Comparison of ENCODE assay signal across 1 cellular context in the genomic region with DNA sequence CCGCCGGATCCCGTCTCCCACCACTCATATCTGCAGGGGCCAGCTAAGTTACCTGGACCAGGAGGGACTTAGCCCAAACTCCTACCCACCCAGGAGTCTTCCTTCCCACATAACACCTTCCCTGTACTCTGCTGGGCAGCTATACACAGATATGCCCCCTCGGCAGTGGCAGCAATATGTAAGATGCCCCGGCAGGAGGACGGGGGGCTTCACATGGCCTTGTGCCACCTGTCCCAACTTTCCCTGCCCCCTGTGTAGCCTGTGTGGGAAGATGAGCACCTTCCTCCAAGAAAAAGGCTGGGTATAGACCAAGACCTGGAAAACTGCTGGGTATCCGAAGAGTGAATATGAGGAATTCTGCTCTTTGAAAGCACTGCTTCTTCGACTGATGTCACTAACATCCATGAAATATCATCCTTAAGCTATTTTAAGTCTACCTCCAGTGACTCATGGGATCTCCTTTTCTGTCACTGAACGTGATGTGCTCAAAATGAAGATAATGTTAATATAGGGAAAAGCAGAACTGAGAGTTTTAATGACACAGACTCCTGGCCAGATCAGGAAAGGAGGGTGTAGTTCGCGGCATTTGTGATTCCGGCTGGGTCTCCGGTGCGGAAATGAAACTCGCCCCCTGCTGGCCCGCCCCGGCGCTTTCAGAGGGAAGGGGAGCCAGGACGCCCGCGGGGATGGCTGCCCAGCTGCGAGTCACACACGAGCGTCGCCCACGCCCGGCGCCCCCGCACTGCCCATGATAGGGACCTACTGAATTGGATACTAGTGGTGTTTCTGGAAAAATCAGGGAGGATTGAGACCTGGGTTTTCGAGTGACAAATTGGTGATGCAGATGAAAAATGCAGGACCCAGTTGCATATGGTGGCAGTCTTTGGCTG.
TF ChIP-seq lines count a peak whose summit lies in the region.

No MANE protein-coding gene starts in this region.

TF ChIP-seq in K562, 482 proteins besides CTCF, POLR2A, EP300 and RAD21 (continued from another document):
- TF ChIP-seq, protein P1, sequence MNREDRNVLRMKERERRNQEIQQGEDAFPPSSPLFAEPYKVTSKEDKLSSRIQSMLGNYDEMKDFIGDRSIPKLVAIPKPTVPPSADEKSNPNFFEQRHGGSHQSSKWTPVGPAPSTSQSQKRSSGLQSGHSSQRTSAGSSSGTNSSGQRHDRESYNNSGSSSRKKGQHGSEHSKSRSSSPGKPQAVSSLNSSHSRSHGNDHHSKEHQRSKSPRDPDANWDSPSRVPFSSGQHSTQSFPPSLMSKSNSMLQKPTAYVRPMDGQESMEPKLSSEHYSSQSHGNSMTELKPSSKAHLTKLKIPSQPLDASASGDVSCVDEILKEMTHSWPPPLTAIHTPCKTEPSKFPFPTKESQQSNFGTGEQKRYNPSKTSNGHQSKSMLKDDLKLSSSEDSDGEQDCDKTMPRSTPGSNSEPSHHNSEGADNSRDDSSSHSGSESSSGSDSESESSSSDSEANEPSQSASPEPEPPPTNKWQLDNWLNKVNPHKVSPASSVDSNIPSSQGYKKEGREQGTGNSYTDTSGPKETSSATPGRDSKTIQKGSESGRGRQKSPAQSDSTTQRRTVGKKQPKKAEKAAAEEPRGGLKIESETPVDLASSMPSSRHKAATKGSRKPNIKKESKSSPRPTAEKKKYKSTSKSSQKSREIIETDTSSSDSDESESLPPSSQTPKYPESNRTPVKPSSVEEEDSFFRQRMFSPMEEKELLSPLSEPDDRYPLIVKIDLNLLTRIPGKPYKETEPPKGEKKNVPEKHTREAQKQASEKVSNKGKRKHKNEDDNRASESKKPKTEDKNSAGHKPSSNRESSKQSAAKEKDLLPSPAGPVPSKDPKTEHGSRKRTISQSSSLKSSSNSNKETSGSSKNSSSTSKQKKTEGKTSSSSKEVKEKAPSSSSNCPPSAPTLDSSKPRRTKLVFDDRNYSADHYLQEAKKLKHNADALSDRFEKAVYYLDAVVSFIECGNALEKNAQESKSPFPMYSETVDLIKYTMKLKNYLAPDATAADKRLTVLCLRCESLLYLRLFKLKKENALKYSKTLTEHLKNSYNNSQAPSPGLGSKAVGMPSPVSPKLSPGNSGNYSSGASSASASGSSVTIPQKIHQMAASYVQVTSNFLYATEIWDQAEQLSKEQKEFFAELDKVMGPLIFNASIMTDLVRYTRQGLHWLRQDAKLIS (CRISPR knock-in tag; IDR thresholded peaks at IDR 0.05): no peak
- TF ChIP-seq ZC3H11A (IDR thresholded peaks at IDR 0.05; ENCODE audit: low read depth, low read length): no peak
- no peak for TF ChIP-seq ZNF140 (CRISPR knock-in tag; IDR thresholded peaks at IDR 0.05)
- TF ChIP-seq, protein P2, sequence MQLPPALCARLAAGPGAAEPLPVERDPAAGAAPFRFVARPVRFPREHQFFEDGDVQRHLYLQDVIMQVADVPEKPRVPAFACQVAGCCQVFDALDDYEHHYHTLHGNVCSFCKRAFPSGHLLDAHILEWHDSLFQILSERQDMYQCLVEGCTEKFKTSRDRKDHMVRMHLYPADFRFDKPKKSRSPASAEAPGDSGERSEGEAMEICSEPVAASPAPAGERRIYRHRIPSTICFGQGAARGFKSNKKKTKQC (CRISPR knock-in tag; IDR thresholded peaks at IDR 0.05): no peak
- TF ChIP-seq ZNF57 (CRISPR knock-in tag; IDR thresholded peaks at IDR 0.05): no peak
- TF ChIP-seq, protein P3, sequence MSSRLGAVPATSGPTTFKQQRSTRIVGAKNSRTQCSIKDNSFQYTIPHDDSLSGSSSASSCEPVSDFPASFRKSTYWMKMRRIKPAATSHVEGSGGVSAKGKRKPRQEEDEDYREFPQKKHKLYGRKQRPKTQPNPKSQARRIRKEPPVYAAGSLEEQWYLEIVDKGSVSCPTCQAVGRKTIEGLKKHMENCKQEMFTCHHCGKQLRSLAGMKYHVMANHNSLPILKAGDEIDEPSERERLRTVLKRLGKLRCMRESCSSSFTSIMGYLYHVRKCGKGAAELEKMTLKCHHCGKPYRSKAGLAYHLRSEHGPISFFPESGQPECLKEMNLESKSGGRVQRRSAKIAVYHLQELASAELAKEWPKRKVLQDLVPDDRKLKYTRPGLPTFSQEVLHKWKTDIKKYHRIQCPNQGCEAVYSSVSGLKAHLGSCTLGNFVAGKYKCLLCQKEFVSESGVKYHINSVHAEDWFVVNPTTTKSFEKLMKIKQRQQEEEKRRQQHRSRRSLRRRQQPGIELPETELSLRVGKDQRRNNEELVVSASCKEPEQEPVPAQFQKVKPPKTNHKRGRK (tag; IDR thresholded peaks at IDR 0.05): no peak
- TF ChIP-seq ZNF717 (CRISPR knock-in tag; IDR thresholded peaks at IDR 0.05): no peak
- TF ChIP-seq KDM5B (IDR thresholded peaks at IDR 0.05; ENCODE audit: insufficient replicate concordance, low read depth, low read length): no peak
TF ChIP-seq in K562: peak in this region for 39.
